ENCODE assay signal across 32 cellular contexts in the genomic region with DNA sequence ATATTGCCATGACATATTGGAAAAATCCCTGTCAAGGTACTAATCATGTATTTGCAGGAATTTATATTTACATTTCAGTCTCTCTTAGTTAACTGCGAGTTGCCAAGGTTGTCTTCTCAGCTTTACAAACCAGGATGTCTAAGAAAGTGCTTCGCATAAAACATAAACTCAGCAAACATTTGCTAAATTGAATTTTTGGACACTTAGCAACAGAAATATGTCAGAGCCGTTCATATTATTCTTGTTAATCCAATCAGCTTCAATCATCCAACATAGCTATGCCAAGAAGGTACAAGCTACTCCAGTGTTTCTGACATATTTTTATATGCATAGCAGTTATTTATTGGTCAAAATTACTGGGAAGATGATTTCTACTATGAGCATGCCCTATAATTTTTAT.
"Had no signal": no experiment of that assay in that cellular context is flagged by ENCODE, and none has a peak within 500 bp of the region (broad histone marks: within the 10 kb centered on the region; RNA-seq: fewer than 3 reads in every experiment).

No MANE protein-coding gene starts in this region.

- DNase-seq: Karpas-422, Kasumi-1, MG63, MM.1S, MV-4-11, NCI-H1048, NCI-H1092, NCI-H1092 treated with DMSO at 0.1 percent for 48 hours, NCI-H1105, NCI-H1417, NCI-H1417 treated with DMSO at 0.1 percent for 48 hours, NCI-H1436 treated with DMSO at 0.1 percent for 48 hours, NCI-H146, NCI-H1694, NCI-H1694 treated with DMSO at 0.1 percent for 48 hours, NCI-H187, NCI-H187 treated with DMSO at 0.1 percent for 48 hours, NCI-H1930, NCI-H2029, NCI-H2029 treated with DMSO at 0.1 percent for 48 hours, NCI-H2081, NCI-H2081 treated with DMSO at 0.1 percent for 48 hours, NCI-H2107, NCI-H2171, NCI-H2227 treated with DMSO at 0.1 percent for 48 hours, NCI-H226, NCI-H345, NCI-H446, NCI-H446 treated with DMSO at 0.1 percent for 48 hours, NCI-H510A, NCI-H510A treated with DMSO at 0.1 percent for 48 hours had no signal

- H3K27me3 ChIP-seq: MG63 had no signal

- H3K9ac ChIP-seq: KMS-11 had no signal

- H3K27ac ChIP-seq: KMS-11 had no signal

- H3K36me3 ChIP-seq: MG63 had no signal

- H3K9me3 ChIP-seq: MG63 had no signal

- H3K4me2 ChIP-seq: KMS-11 had no signal

- H3K4me3 ChIP-seq: MG63 had no signal
